ENCODE assay signal across 8 cellular contexts in the genomic region with DNA sequence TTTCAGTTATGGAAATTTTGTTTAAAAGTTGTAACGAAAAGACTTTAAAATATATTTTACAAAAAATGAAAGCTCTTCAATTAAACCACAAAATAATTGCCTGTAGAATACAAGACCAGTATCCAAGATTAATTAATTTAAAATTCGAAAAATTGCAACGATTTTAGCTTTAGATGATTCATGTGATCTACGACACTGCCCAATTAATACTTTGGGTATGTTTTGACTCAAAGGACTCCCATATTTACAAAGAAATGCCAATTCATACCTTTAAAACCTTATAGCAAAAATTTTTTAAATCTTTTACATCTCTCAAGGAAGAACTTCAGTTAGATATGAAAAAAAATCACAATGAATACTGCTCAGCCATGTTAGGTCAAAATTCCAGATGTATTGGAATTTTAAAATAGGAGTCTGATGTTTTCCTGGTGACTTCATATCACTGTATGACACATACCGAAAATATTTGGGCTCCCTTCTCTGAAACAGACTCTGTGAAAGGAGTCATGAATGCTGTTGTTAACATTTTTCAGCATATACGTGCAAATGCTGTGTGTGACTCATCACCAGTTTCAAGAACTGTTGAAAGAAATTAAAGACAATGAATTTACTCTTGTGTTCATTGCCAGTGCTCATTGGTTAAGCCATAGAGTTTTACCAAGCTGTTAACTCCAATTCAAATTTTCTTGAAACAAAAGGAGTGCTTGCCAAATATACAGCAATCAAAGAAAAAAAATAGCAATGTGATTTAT. TPM values are rescaled to one million over a fixed set of nuclear protein-coding genes. Genes with fewer than 3 reads are reported as not detected.
A peak's percentile ranks its signal among the peaks of the same experiment; 100 is the strongest.
DNase-seq lines count a peak whose midpoint lies in the region; ATAC-seq, FAIRE-seq and TF ChIP-seq lines count a peak whose summit lies in the region.

No MANE protein-coding gene starts in this region.

- ATAC-seq in GM23338 (no peak; the same call in 2 of the 3 replicates), esophagus mucosa (peak; percentile 75)

- no peak overlapping the region for H3K4me3 ChIP-seq in GM23338
- no peak overlapping the region for H3K4me3 ChIP-seq in small intestine (ENCODE audit: low read depth in 1 of 2, low read length in 2 of 2)

- peak overlapping the region; percentile 86 for H3K27ac Mint-ChIP-seq in GM23338

- H4K20me1 ChIP-seq in GM23338 (replicated peaks; ENCODE audit: insufficient read depth), result no peaks in the 10 kb centered on the region

- peaks cover 12% of the 10 kb centered on the region; the same call in 1 of the 2 replicates for H3K4me1 ChIP-seq in GM23338 (ENCODE audit: insufficient read depth)
- no peaks in the 10 kb centered on the region for H3K4me1 ChIP-seq in small intestine (ENCODE audit: control insufficient read depth in 2 of 2, insufficient read depth in 1 of 2, low read depth in 1 of 2, low read length in 1 of 2)

- no peaks in the 10 kb centered on the region for H3K9me3 ChIP-seq in small intestine (ENCODE audit: control insufficient read depth, low read depth)

- WGBS in small intestine, 3 donors, result 49 to 55% (median 53%) methylated on average over 6 of the region's 6 CpGs

- peaks cover 16% of the 10 kb centered on the region for H3K4me1 Mint-ChIP-seq in GM23338

- H3K27me3 ChIP-seq in GM23338 (ENCODE audit: insufficient read depth) (no peaks in the 10 kb centered on the region), small intestine (ENCODE audit: control insufficient read depth in 2 of 2, insufficient read depth in 2 of 2, low read length in 2 of 2) (no peaks in the 10 kb centered on the region)

- no peak for TF ChIP-seq CTCF in GM23338 (conservative IDR thresholded peaks at IDR 0.05; ENCODE audit: low read depth in 2 of 2)

- H3F3A ChIP-seq in GM23338 (replicated peaks; ENCODE audit: low read depth), result no peaks in the 10 kb centered on the region

- H3K4me2 ChIP-seq in GM23338, result no peak overlapping the region

- H2AFZ ChIP-seq in GM23338, result no peak overlapping the region

- H3K36me3 Mint-ChIP-seq in GM23338 (ENCODE audit: low read depth), result no peaks in the 10 kb centered on the region

- H3K27ac ChIP-seq in GM23338 (ENCODE audit: low read depth) (peak overlapping the region; percentile 65), small intestine (ENCODE audit: low read depth in 1 of 2, low read length in 1 of 2) (no peak overlapping the region)

- peak; percentile 49 for FAIRE-seq in small intestine (lab: Jason Lieb, UNC)

- no peaks in the 10 kb centered on the region for H3K79me2 ChIP-seq in GM23338 (replicated peaks; ENCODE audit: insufficient read depth)

- H3K4me3 Mint-ChIP-seq in GM23338, result no peak overlapping the region

- H3K36me3 ChIP-seq in GM23338 (ENCODE audit: insufficient read depth) (no peaks in the 10 kb centered on the region), small intestine (ENCODE audit: control insufficient read depth in 2 of 2, insufficient read depth in 2 of 2, low read length in 2 of 2) (no peaks in the 10 kb centered on the region)

- H3K27me3 Mint-ChIP-seq in GM23338 (ENCODE audit: insufficient read depth, low read depth, poor library complexity), result peaks cover 3% of the 10 kb centered on the region

- peak; percentile 78 for DNase-seq in DMS114 treated with DMSO at 0.1 percent for 48 hours (lab: John Stamatoyannopoulos, UW; ENCODE audit: unreplicated experiment)
- DNase-seq in GM23338 (ENCODE audit: low spot score), result peak; percentile 51
- peak; percentile 40 for DNase-seq in OCI-M1 (lab: John Stamatoyannopoulos, UW)
- no peak for DNase-seq in small intestine
- no peak for DNase-seq in stimulated activated CD4-positive, alpha-beta T cell treated with anti-CD3 and anti-CD28 coated beads, Interleukin-4, amount 100 ng/mL, for 1 hour
- DNase-seq in NCI-H748 treated with DMSO at 0.1 percent for 48 hours (lab: John Stamatoyannopoulos, UW), result no peak
- no peak for DNase-seq in NCI-H2227 treated with DMSO at 0.1 percent for 48 hours (lab: John Stamatoyannopoulos, UW)

- H3K9me3 Mint-ChIP-seq in GM23338, result no peaks in the 10 kb centered on the region

- H3K9me2 ChIP-seq in GM23338 (ENCODE audit: insufficient read depth), result no peaks in the 10 kb centered on the region

TF ChIP-seq in GM23338, 12 proteins besides CTCF, POLR2A, EP300 and RAD21 (continues in another document):
- TF ChIP-seq STAT1 (IDR thresholded peaks at IDR 0.05; ENCODE audit: unreplicated experiment) (no peak), ZNF331 (CRISPR knock-in tag; IDR thresholded peaks at IDR 0.05; ENCODE audit: low read depth) (no peak), EZH2phosphoT487 (IDR thresholded peaks at IDR 0.05; ENCODE audit: unreplicated experiment) (no peak), CREB1 (CRISPR knock-in tag; IDR thresholded peaks at IDR 0.05; ENCODE audit: low read depth) (no peak)
- TF ChIP-seq, protein P1, sequence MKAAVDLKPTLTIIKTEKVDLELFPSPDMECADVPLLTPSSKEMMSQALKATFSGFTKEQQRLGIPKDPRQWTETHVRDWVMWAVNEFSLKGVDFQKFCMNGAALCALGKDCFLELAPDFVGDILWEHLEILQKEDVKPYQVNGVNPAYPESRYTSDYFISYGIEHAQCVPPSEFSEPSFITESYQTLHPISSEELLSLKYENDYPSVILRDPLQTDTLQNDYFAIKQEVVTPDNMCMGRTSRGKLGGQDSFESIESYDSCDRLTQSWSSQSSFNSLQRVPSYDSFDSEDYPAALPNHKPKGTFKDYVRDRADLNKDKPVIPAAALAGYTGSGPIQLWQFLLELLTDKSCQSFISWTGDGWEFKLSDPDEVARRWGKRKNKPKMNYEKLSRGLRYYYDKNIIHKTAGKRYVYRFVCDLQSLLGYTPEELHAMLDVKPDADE (IDR thresholded peaks at IDR 0.05), result no peak
- TF ChIP-seq, protein P2, sequence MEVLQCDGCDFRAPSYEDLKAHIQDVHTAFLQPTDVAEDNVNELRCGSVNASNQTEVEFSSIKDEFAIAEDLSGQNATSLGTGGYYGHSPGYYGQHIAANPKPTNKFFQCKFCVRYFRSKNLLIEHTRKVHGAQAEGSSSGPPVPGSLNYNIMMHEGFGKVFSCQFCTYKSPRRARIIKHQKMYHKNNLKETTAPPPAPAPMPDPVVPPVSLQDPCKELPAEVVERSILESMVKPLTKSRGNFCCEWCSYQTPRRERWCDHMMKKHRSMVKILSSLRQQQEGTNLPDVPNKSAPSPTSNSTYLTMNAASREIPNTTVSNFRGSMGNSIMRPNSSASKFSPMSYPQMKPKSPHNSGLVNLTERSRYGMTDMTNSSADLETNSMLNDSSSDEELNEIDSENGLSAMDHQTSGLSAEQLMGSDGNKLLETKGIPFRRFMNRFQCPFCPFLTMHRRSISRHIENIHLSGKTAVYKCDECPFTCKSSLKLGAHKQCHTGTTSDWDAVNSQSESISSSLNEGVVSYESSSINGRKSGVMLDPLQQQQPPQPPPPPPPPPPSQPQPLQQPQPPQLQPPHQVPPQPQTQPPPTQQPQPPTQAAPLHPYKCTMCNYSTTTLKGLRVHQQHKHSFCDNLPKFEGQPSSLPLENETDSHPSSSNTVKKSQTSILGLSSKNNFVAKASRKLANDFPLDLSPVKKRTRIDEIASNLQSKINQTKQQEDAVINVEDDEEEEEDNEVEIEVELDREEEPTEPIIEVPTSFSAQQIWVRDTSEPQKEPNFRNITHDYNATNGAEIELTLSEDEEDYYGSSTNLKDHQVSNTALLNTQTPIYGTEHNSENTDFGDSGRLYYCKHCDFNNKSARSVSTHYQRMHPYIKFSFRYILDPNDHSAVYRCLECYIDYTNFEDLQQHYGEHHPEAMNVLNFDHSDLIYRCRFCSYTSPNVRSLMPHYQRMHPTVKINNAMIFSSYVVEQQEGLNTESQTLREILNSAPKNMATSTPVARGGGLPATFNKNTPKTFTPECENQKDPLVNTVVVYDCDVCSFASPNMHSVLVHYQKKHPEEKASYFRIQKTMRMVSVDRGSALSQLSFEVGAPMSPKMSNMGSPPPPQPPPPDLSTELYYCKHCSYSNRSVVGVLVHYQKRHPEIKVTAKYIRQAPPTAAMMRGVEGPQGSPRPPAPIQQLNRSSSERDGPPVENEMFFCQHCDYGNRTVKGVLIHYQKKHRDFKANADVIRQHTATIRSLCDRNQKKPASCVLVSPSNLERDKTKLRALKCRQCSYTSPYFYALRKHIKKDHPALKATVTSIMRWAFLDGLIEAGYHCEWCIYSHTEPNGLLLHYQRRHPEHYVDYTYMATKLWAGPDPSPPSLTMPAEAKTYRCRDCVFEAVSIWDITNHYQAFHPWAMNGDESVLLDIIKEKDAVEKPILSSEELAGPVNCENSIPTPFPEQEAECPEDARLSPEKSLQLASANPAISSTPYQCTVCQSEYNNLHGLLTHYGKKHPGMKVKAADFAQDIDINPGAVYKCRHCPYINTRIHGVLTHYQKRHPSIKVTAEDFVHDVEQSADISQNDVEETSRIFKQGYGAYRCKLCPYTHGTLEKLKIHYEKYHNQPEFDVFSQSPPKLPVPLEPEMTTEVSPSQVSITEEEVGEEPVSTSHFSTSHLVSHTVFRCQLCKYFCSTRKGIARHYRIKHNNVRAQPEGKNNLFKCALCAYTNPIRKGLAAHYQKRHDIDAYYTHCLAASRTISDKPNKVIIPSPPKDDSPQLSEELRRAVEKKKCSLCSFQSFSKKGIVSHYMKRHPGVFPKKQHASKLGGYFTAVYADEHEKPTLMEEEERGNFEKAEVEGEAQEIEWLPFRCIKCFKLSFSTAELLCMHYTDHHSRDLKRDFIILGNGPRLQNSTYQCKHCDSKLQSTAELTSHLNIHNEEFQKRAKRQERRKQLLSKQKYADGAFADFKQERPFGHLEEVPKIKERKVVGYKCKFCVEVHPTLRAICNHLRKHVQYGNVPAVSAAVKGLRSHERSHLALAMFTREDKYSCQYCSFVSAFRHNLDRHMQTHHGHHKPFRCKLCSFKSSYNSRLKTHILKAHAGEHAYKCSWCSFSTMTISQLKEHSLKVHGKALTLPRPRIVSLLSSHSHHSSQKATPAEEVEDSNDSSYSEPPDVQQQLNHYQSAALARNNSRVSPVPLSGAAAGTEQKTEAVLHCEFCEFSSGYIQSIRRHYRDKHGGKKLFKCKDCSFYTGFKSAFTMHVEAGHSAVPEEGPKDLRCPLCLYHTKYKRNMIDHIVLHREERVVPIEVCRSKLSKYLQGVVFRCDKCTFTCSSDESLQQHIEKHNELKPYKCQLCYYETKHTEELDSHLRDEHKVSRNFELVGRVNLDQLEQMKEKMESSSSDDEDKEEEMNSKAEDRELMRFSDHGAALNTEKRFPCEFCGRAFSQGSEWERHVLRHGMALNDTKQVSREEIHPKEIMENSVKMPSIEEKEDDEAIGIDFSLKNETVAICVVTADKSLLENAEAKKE (CRISPR knock-in tag; IDR thresholded peaks at IDR 0.05), result no peak

RNA-seq across cellular contexts. Expression of a gene that starts 13.8 kb away (rescaled TPM):
- 168 and 185 TPM in 2 replicates for total RNA-seq in GM23338 (2014; rRNA removed; shearing (Covaris generic))
- polyA plus RNA-seq in GM23338 (2016; fragmentation: Nextera tagmentation; extraction: Ambion mirVana), result 246 and 274 TPM in 2 replicates
- total RNA-seq in esophagus mucosa, result 29.7 TPM
- polyA plus RNA-seq in small intestine, result 10 to 100 TPM; 60.3 to 89.2 (median 87.0) TPM

Comparison
In these comparisons a context has a peak if more than half of its experiments do, and no peak if none do; other contexts are left out.
1. DNase-seq: peak in DMS114 treated with DMSO at 0.1 percent for 48 hours (single experiment), GM23338 (single experiment) and OCI-M1 (single experiment); none in small intestine (single experiment), stimulated activated CD4-positive, alpha-beta T cell treated with anti-CD3 and anti-CD28 coated beads, Interleukin-4, amount 100 ng/mL, for 1 hour (single experiment), NCI-H748 treated with DMSO at 0.1 percent for 48 hours (single experiment) and NCI-H2227 treated with DMSO at 0.1 percent for 48 hours (single experiment).